ENCODE assay signal across 9 cellular contexts in genomic region chr11:115924744-115925567, GRCh38.
DNase-seq lines count a peak whose midpoint lies in the region; ATAC-seq and TF ChIP-seq lines count a peak whose summit lies in the region.
"Had no signal": no experiment of that assay in that cellular context is flagged by ENCODE, and none has a peak within 500 bp of the region (broad histone marks: within the 10 kb centered on the region; RNA-seq: fewer than 3 reads in every experiment).

No MANE protein-coding gene starts in this region.

- no peaks in the 10 kb centered on the region for H3K4me1 ChIP-seq in naive thymus-derived CD4-positive, alpha-beta T cell (ENCODE audit: control insufficient read depth in 2 of 2, insufficient read depth in 2 of 2, low read length in 2 of 2)
- H3K4me1 ChIP-seq in gastrocnemius medialis (no peaks in the 10 kb centered on the region), sigmoid colon (peaks cover 0 to 8% (median 3%) of the 10 kb centered on the region in 4 donors)
- H3K4me1 ChIP-seq: A549 had no signal

- no peak overlapping the region for H3K27ac ChIP-seq in naive thymus-derived CD4-positive, alpha-beta T cell (ENCODE audit: low read depth, low read length)
- H3K27ac ChIP-seq in gastrocnemius medialis = no peak overlapping the region
- no peak overlapping the region for H3K27ac ChIP-seq in sigmoid colon
- H3K27ac ChIP-seq: A549 had no signal

- TF ChIP-seq POLR2A in gastrocnemius medialis (IDR thresholded peaks at IDR 0.05) (no peak), sigmoid colon (IDR thresholded peaks at IDR 0.05) (no peak)

- POLR2A ChIA-PET in naive thymus-derived CD4-positive, alpha-beta T cell (lab: Charles Lee) = no interaction called here
- POLR2A ChIA-PET in naive thymus-derived CD8-positive, alpha-beta T cell (lab: Charles Lee) = no interaction called here

- peaks cover 0 to 5% (median 0%) of the 10 kb centered on the region in 7 donors for H3K4me1 Mint-ChIP-seq in naive thymus-derived CD4-positive, alpha-beta T cell
- no peaks in the 10 kb centered on the region for H3K4me1 Mint-ChIP-seq in naive thymus-derived CD8-positive, alpha-beta T cell

- TF ChIP-seq EP300 in sigmoid colon (IDR thresholded peaks at IDR 0.05) = no peak

- intact Hi-C loops in naive thymus-derived CD4-positive, alpha-beta T cell (cut with micrococcal nuclease) = no loop called here
- intact Hi-C loops in gastrocnemius medialis (cut with DNase I; ENCODE audit: low total_unique reads) = no loop called here
- intact Hi-C loops in sigmoid colon (cut with DNase I) = no loop called here

- TF ChIP-seq CTCF in gastrocnemius medialis (IDR thresholded peaks at IDR 0.05 in 4 of 5, conservative IDR thresholded peaks at IDR 0.05 in 1 of 5) = no peak
- no peak for TF ChIP-seq CTCF in sigmoid colon (IDR thresholded peaks at IDR 0.05)

- H3K27me3 Mint-ChIP-seq in naive thymus-derived CD4-positive, alpha-beta T cell = peaks cover 0 to 11% (median 5%) of the 10 kb centered on the region in 5 donors
- H3K27me3 Mint-ChIP-seq in naive thymus-derived CD8-positive, alpha-beta T cell = peaks cover 0 to 15% (median 0%) of the 10 kb centered on the region in 5 donors

- in situ Hi-C loops in gastrocnemius medialis (cut with MboI; ENCODE audit: low sequenced_read_pairs in 4 of 4) = no loop called here

- 58 to 74% methylated on average over 6 of the region's 6 CpGs for WGBS in sigmoid colon, 2 donors

- H3K27ac Mint-ChIP-seq in naive thymus-derived CD4-positive, alpha-beta T cell = no peak overlapping the region
- H3K27ac Mint-ChIP-seq in naive thymus-derived CD8-positive, alpha-beta T cell = no peak overlapping the region

- no peak for DNase-seq in activated CD4-positive, CD25-positive, alpha-beta regulatory T cell treated with anti-CD3 and anti-CD28 coated beads, Interleukin-2, amount 50 U/mL, for 72 hours
- DNase-seq in HS-5 (ENCODE audit: low read depth) = peak; percentile 23
- DNase-seq in naive thymus-derived CD4-positive, alpha-beta T cell = peak in 1 of 9 donors; percentile 26
- no peak for DNase-seq in gastrocnemius medialis
- DNase-seq in sigmoid colon = no peak
- DNase-seq in naive thymus-derived CD8-positive, alpha-beta T cell = no peak

- no peaks in the 10 kb centered on the region for H3K27me3 ChIP-seq in naive thymus-derived CD4-positive, alpha-beta T cell (ENCODE audit: control insufficient read depth in 2 of 2, insufficient read depth in 2 of 2, low read length in 2 of 2)
- H3K27me3 ChIP-seq in gastrocnemius medialis (peaks cover 0 to 5% (median 0%) of the 10 kb centered on the region in 3 donors), sigmoid colon (no peaks in the 10 kb centered on the region)

- peak; percentile 92 for ATAC-seq in activated CD4-positive, CD25-positive, alpha-beta regulatory T cell treated with anti-CD3 and anti-CD28 coated beads, Interleukin-2, amount 50 U/mL, for 24 hours
- ATAC-seq in GM21737 (IDR thresholded peaks at IDR 0.05; ENCODE audit: unreplicated experiment) = peak; percentile 75
- peak; percentile 72 for ATAC-seq in naive thymus-derived CD4-positive, alpha-beta T cell
- no peak for ATAC-seq in gastrocnemius medialis
- ATAC-seq in naive thymus-derived CD8-positive, alpha-beta T cell = no peak
- ATAC-seq: A549 had no signal

- no peaks in the 10 kb centered on the region for H3K9me3 ChIP-seq in naive thymus-derived CD4-positive, alpha-beta T cell (ENCODE audit: control insufficient read depth in 2 of 3, low read length in 3 of 3)
- H3K9me3 ChIP-seq in gastrocnemius medialis (no peaks in the 10 kb centered on the region), sigmoid colon (no peaks in the 10 kb centered on the region)
- H3K9me3 ChIP-seq: A549 had no signal

- no peak overlapping the region for H3K4me3 Mint-ChIP-seq in naive thymus-derived CD4-positive, alpha-beta T cell
- H3K4me3 Mint-ChIP-seq in naive thymus-derived CD8-positive, alpha-beta T cell = no peak overlapping the region

- no peak overlapping the region for H3K4me3 ChIP-seq in naive thymus-derived CD4-positive, alpha-beta T cell (ENCODE audit: low read length)
- H3K4me3 ChIP-seq in gastrocnemius medialis = no peak overlapping the region
- no peak overlapping the region for H3K4me3 ChIP-seq in sigmoid colon
- H3K4me3 ChIP-seq: A549 had no signal

- CTCF ChIA-PET in naive thymus-derived CD4-positive, alpha-beta T cell (lab: Charles Lee) = no interaction called here

- no peaks in the 10 kb centered on the region for H3K36me3 ChIP-seq in naive thymus-derived CD4-positive, alpha-beta T cell (ENCODE audit: control insufficient read depth in 2 of 3, insufficient read depth in 3 of 3, low read length in 3 of 3)
- H3K36me3 ChIP-seq in gastrocnemius medialis = no peaks in the 10 kb centered on the region
- H3K36me3 ChIP-seq in sigmoid colon = no peaks in the 10 kb centered on the region

- no peaks in the 10 kb centered on the region for H3K36me3 Mint-ChIP-seq in naive thymus-derived CD4-positive, alpha-beta T cell
- H3K36me3 Mint-ChIP-seq in naive thymus-derived CD8-positive, alpha-beta T cell = no peaks in the 10 kb centered on the region

- H3K9me3 Mint-ChIP-seq in naive thymus-derived CD4-positive, alpha-beta T cell = peaks cover 0 to 26% (median 5%) of the 10 kb centered on the region in 11 donors
- H3K9me3 Mint-ChIP-seq in naive thymus-derived CD8-positive, alpha-beta T cell = peaks cover 0 to 10% (median 0%) of the 10 kb centered on the region in 9 donors

Comparison
In these comparisons a context has a peak if more than half of its experiments do, and no peak if none do; other contexts are left out.
1. ATAC-seq: peak in activated CD4-positive, CD25-positive, alpha-beta regulatory T cell treated with anti-CD3 and anti-CD28 coated beads, Interleukin-2, amount 50 U/mL, for 24 hours (2 of 2), GM21737 (single experiment) and naive thymus-derived CD4-positive, alpha-beta T cell (single experiment); none in gastrocnemius medialis (0 of 2) and naive thymus-derived CD8-positive, alpha-beta T cell (0 of 2).